In genomic region chr18:27057459-27058302, GRCh38 we compare ENCODE assay signal across 11 cellular contexts.
DNase-seq lines count a peak whose midpoint lies in the region; ATAC-seq and TF ChIP-seq lines count a peak whose summit lies in the region.
"Had no signal": no experiment of that assay in that cellular context is flagged by ENCODE, and none has a peak within 500 bp of the region (broad histone marks: within the 10 kb centered on the region; RNA-seq: fewer than 3 reads in every experiment).

No MANE protein-coding gene starts in this region.

- no peak overlapping the region for H3K4me3 Mint-ChIP-seq in nephron

- dilution Hi-C loops in mammary epithelial cell (cut with HindIII; ENCODE audit: low sequenced_read_pairs): no loop called here

- H3K4me2 ChIP-seq in mammary epithelial cell (ENCODE audit: insufficient read depth, low read depth, low read length): no peak overlapping the region

- no peak overlapping the region for H3K9ac ChIP-seq in mammary epithelial cell (ENCODE audit: insufficient read depth, low read length)

- H2AFZ ChIP-seq in mammary epithelial cell (ENCODE audit: low read depth, low read length): no peak overlapping the region

- H4K20me1 ChIP-seq in mammary epithelial cell (ENCODE audit: insufficient read depth, low read length): no peaks in the 10 kb centered on the region

- H3K9me3 Mint-ChIP-seq in nephron: no peaks in the 10 kb centered on the region

- peak overlapping the region; percentile 61 to 63 (median 62) for H3K27ac Mint-ChIP-seq in nephron

- no peaks in the 10 kb centered on the region for H3K79me2 ChIP-seq in mammary epithelial cell (ENCODE audit: insufficient read depth, low read length)

- H3K9me3 ChIP-seq in breast epithelium (no peaks in the 10 kb centered on the region), mammary epithelial cell (replicated peaks; ENCODE audit: insufficient read depth, low read length) (peaks cover 7% of the 10 kb centered on the region), esophagus squamous epithelium (no peaks in the 10 kb centered on the region)

- 44% methylated on average over 12 of the region's 12 CpGs for WGBS in mammary epithelial cell (ENCODE audit: low coverage, missing lambda C conversion rate)
- WGBS in esophagus squamous epithelium, 2 donors: 55 to 60% methylated on average over 10 to 12 of the region's 12 CpGs

- TF ChIP-seq POLR2A in breast epithelium (IDR thresholded peaks at IDR 0.05) (no peak), esophagus squamous epithelium (IDR thresholded peaks at IDR 0.05) (no peak)

- H3K4me1 ChIP-seq in breast epithelium: no peaks in the 10 kb centered on the region
- no peaks in the 10 kb centered on the region for H3K4me1 ChIP-seq in mammary epithelial cell (ENCODE audit: insufficient read depth, low read length)
- peaks cover 0 to 5% (median 0%) of the 10 kb centered on the region in 3 donors for H3K4me1 ChIP-seq in esophagus squamous epithelium

- H3K27me3 Mint-ChIP-seq in nephron (ENCODE audit: low read depth): no peaks in the 10 kb centered on the region

- DNase-seq in breast epithelium (ENCODE audit: low spot score in 2 of 2) (peak in 1 of 2 donors; percentile 20), mammary epithelial cell (no peak), esophagus squamous epithelium (lab: John Stamatoyannopoulos, UW) (no peak), NCI-H1048 (lab: John Stamatoyannopoulos, UW) (no peak)
- no peak for DNase-seq in activated naive CD4-positive, alpha-beta T cell (lab: John Stamatoyannopoulos, UW)
- DNase-seq in stimulated activated naive CD4-positive, alpha-beta T cell (lab: John Stamatoyannopoulos, UW): no peak
- DNase-seq: mesenchymal stem cell; stimulated activated naive CD4-positive, alpha-beta T cell treated with Interleukin-2 at 50 U/mL for 16 hours had no signal

- no peak for ATAC-seq in HG02588 (IDR thresholded peaks at IDR 0.05; ENCODE audit: unreplicated experiment)
- ATAC-seq: HCT116 had no signal

- H3K27me3 ChIP-seq in breast epithelium (no peaks in the 10 kb centered on the region), mammary epithelial cell (ENCODE audit: insufficient read depth, low read length) (no peaks in the 10 kb centered on the region), esophagus squamous epithelium (no peaks in the 10 kb centered on the region)

- H3K27ac ChIP-seq in breast epithelium (peak overlapping the region; percentile 69 to 83), mammary epithelial cell (ENCODE audit: insufficient read depth, low read depth, low read length) (no peak overlapping the region), esophagus squamous epithelium (peak overlapping the region in 3 of 4 donors; percentile 41 to 59 (median 54))

- CTCF ChIA-PET in mammary epithelial cell (lab: Charles Lee; ENCODE audit: low non-redundant PET): no interaction called here

- in situ Hi-C loops in mammary epithelial cell (cut with MboI; ENCODE audit: low sequenced_read_pairs in 2 of 2): no loop called here

- no peak for TF ChIP-seq CTCF in breast epithelium (IDR thresholded peaks at IDR 0.05)
- TF ChIP-seq CTCF in mammary epithelial cell (conservative IDR thresholded peaks at IDR 0.05 in 1 of 2, IDR thresholded peaks at IDR 0.05 in 1 of 2; ENCODE audit: extremely low read depth in 1 of 2, insufficient read depth in 1 of 2, low read depth in 1 of 2, low read length in 2 of 2): no peak
- no peak for TF ChIP-seq CTCF in esophagus squamous epithelium (IDR thresholded peaks at IDR 0.05)
- TF ChIP-seq CTCF in nephron (IDR thresholded peaks at IDR 0.05; ENCODE audit: unreplicated experiment in 3 of 3): no peak

- BruUV-seq in mammary epithelial cell (replicated peaks; lab: Mats Ljungman, UMichigan): no TSS peak

- H3K36me3 ChIP-seq in breast epithelium: no peaks in the 10 kb centered on the region
- H3K36me3 ChIP-seq in mammary epithelial cell (ENCODE audit: insufficient read depth, low read length): no peaks in the 10 kb centered on the region
- H3K36me3 ChIP-seq in esophagus squamous epithelium: no peaks in the 10 kb centered on the region

- intact Hi-C loops in breast epithelium (cut with DNase I; ENCODE audit: low total_unique reads): no loop called here
- intact Hi-C loops in mammary epithelial cell (cut with micrococcal nuclease): no loop called here
- intact Hi-C loops in esophagus squamous epithelium (cut with DNase I): no loop called here

- H3K4me1 Mint-ChIP-seq in nephron: peaks cover 6% of the 10 kb centered on the region

- H3K36me3 Mint-ChIP-seq in nephron (ENCODE audit: low read depth): peaks cover 3% of the 10 kb centered on the region

- H3K4me3 ChIP-seq in breast epithelium (peak overlapping the region in 1 of 3 donors; percentile 43), mammary epithelial cell (replicated peaks in 1 of 3; ENCODE audit: insufficient read depth in 1 of 3, low read depth in 2 of 3, low read length in 3 of 3) (no peak overlapping the region), esophagus squamous epithelium (peak overlapping the region in 1 of 4 donors; percentile 0)
